ENCODE assay signal across 9 cellular contexts in the genomic region with DNA sequence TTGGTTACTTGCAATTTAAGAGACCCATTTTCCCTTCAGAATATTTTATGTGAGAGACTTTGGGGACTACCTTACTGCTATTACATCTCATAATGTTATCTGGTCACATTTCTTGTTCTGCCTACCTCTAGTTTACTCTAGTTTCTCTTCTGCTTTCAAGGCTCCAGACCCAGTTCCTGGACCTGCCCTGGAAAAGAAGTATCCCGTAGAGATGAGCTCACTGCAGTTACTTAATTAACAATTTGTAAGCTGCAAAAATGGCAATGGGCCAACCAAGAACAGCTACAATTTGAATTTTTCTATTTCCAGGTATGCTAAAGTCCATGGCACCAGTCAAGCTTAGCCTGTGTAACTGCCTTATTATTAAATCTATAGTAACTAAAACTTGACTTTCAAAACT. TPM values are rescaled to one million over a fixed set of nuclear protein-coding genes. Genes with fewer than 3 reads are reported as not detected.
A peak's percentile ranks its signal among the peaks of the same experiment; 100 is the strongest.
DNase-seq lines count a peak whose midpoint lies in the region; ATAC-seq lines count a peak whose summit lies in the region.
"Had no signal": no experiment of that assay in that cellular context is flagged by ENCODE, and none has a peak within 500 bp of the region (broad histone marks: within the 10 kb centered on the region; RNA-seq: fewer than 3 reads in every experiment).

No MANE protein-coding gene starts in this region.

- DNase-seq in SIG-M5 treated with dmso at 0.1 percent for 504 hours (lab: John Stamatoyannopoulos, UW; ENCODE audit: unreplicated experiment): peak; percentile 43
- DNase-seq in SIG-M5 (lab: John Stamatoyannopoulos, UW): no peak
- DNase-seq in naive thymus-derived CD8-positive, alpha-beta T cell: no peak
- DNase-seq in NCI-H2081 (lab: John Stamatoyannopoulos, UW): no peak
- DNase-seq in NCI-H748 treated with DMSO at 0.1 percent for 48 hours (lab: John Stamatoyannopoulos, UW): no peak
- no peak for DNase-seq in pons (ENCODE audit: low spot score)
- DNase-seq: left ventricle myocardium superior had no signal

- peaks cover 40 to 55% (median 53%) of the 10 kb centered on the region in 3 donors for H3K4me1 Mint-ChIP-seq in IgD-negative memory B cell
- peaks cover 20 to 85% (median 75%) of the 10 kb centered on the region in 4 donors for H3K4me1 Mint-ChIP-seq in naive thymus-derived CD8-positive, alpha-beta T cell

- H3K4me3 Mint-ChIP-seq in IgD-negative memory B cell: peak overlapping the region in 1 of 4 donors; percentile 79
- H3K4me3 Mint-ChIP-seq in naive thymus-derived CD8-positive, alpha-beta T cell: peak overlapping the region in 7 of 10 donors; percentile 12 to 53 (median 30)

- ATAC-seq in GM21619 (IDR thresholded peaks at IDR 0.05; ENCODE audit: unreplicated experiment): peak; percentile 77
- ATAC-seq in naive thymus-derived CD8-positive, alpha-beta T cell: no peak
- ATAC-seq: left ventricle myocardium superior had no signal

- H3K27me3 Mint-ChIP-seq in IgD-negative memory B cell: no peaks in the 10 kb centered on the region
- H3K27me3 Mint-ChIP-seq in naive thymus-derived CD8-positive, alpha-beta T cell: no peaks in the 10 kb centered on the region

- peak overlapping the region; percentile 3 to 63 (median 32) for H3K27ac Mint-ChIP-seq in IgD-negative memory B cell
- H3K27ac Mint-ChIP-seq in naive thymus-derived CD8-positive, alpha-beta T cell: peak overlapping the region in 7 of 10 donors; percentile 7 to 85 (median 61)

- POLR2A ChIA-PET in naive thymus-derived CD8-positive, alpha-beta T cell (lab: Charles Lee): no interaction called here

- no peaks in the 10 kb centered on the region for H3K9me3 Mint-ChIP-seq in IgD-negative memory B cell
- H3K9me3 Mint-ChIP-seq in naive thymus-derived CD8-positive, alpha-beta T cell: no peaks in the 10 kb centered on the region

- H3K36me3 Mint-ChIP-seq in IgD-negative memory B cell: peaks cover 5% of the 10 kb centered on the region
- peaks cover 4 to 25% (median 5%) of the 10 kb centered on the region in 3 donors for H3K36me3 Mint-ChIP-seq in naive thymus-derived CD8-positive, alpha-beta T cell

RNA-seq across cellular contexts. Expression of a gene that starts 25.0 kb away (rescaled TPM):
- polyA plus RNA-seq in IgD-negative memory B cell: 8.1 TPM
- 100 to 1,000 TPM; 114 to 117 TPM for total RNA-seq in naive thymus-derived CD8-positive, alpha-beta T cell
- polyA plus RNA-seq in naive thymus-derived CD8-positive, alpha-beta T cell: 10 to 100 TPM in 2 of 3 donors, 1 to 10 TPM in 1; 9.5 to 14.1 (median 12.9) TPM

RNA-seq across cellular contexts. Expression of a gene that starts 57.5 kb away (rescaled TPM):
- 0.79 TPM for polyA plus RNA-seq in IgD-negative memory B cell
- total RNA-seq in naive thymus-derived CD8-positive, alpha-beta T cell: 1 to 10 TPM; 5.1 to 6.0 TPM
- polyA plus RNA-seq in naive thymus-derived CD8-positive, alpha-beta T cell: under 1 TPM; 0.30 to 0.80 (median 0.37) TPM
